ENCODE assay signal across 1 cellular context in the genomic region with DNA sequence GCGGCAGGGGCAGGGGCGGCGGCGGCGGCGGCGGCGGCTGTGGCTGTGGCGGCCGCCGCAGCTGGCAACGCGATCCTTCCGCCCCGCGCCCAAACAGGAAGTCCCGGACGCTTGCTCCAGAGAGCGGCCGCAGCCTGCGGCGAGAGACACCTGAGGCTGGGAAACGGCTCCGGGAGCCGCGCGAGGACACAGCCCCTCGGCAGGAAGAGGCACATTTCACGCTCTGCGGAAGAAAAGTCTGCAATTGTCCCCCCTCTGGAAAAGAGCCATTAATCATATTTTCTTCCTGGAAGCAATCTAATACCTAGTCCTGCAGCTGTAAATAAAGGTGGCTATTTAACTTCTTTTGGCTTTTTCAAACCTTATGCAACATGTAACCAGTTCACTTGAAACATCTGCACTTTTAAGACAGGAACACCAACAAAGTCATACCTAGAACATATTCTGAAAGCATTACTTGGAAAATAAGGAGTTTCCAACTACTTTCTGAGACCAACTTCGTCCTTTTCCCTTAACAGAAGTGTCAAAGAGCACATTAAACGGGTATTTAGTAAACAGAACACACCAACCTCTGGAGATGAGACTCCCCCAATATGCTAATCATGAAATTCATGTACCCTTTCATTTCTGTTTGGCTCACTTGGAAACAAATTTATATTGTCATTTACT.
A peak's percentile ranks its signal among the peaks of the same experiment; 100 is the strongest.
TF ChIP-seq lines count a peak whose summit lies in the region.

No MANE protein-coding gene starts in this region.

TF ChIP-seq in HepG2, 621 proteins besides CTCF, POLR2A, EP300 and RAD21 (continued from another document and continues in another):
- TF ChIP-seq, protein P1, sequence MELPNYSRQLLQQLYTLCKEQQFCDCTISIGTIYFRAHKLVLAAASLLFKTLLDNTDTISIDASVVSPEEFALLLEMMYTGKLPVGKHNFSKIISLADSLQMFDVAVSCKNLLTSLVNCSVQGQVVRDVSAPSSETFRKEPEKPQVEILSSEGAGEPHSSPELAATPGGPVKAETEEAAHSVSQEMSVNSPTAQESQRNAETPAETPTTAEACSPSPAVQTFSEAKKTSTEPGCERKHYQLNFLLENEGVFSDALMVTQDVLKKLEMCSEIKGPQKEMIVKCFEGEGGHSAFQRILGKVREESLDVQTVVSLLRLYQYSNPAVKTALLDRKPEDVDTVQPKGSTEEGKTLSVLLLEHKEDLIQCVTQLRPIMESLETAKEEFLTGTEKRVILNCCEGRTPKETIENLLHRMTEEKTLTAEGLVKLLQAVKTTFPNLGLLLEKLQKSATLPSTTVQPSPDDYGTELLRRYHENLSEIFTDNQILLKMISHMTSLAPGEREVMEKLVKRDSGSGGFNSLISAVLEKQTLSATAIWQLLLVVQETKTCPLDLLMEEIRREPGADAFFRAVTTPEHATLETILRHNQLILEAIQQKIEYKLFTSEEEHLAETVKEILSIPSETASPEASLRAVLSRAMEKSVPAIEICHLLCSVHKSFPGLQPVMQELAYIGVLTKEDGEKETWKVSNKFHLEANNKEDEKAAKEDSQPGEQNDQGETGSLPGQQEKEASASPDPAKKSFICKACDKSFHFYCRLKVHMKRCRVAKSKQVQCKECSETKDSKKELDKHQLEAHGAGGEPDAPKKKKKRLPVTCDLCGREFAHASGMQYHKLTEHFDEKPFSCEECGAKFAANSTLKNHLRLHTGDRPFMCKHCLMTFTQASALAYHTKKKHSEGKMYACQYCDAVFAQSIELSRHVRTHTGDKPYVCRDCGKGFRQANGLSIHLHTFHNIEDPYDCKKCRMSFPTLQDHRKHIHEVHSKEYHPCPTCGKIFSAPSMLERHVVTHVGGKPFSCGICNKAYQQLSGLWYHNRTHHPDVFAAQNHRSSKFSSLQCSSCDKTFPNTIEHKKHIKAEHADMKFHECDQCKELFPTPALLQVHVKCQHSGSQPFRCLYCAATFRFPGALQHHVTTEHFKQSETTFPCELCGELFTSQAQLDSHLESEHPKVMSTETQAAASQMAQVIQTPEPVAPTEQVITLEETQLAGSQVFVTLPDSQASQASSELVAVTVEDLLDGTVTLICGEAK (IDR thresholded peaks at IDR 0.05) = no peak
- TF ChIP-seq, protein P1 (CRISPR knock-in tag; IDR thresholded peaks at IDR 0.05) = peak; percentile 33; the same call in 1 of the 2 replicates
- TF ChIP-seq ZGPAT (CRISPR knock-in tag; IDR thresholded peaks at IDR 0.05) (no peak), HNRNPLL (IDR thresholded peaks at IDR 0.05; ENCODE audit: low read depth, low read length, poor library complexity, severe bottlenecking) (peak; percentile 80), NR2C2 (CRISPR knock-in tag; IDR thresholded peaks at IDR 0.05; ENCODE audit: borderline replicate concordance) (peak; percentile 14; the same call in 1 of the 2 replicates), ZNF776 (CRISPR knock-in tag; IDR thresholded peaks at IDR 0.05) (no peak), CREB1 (IDR thresholded peaks at IDR 0.05) (no peak), CREB1 (CRISPR knock-in tag; IDR thresholded peaks at IDR 0.05) (0 out of 2 replicates have a peak, but pooled peaks have one; percentile 4), TGIF2 (CRISPR knock-in tag; IDR thresholded peaks at IDR 0.05) (no peak), KMT2A (CRISPR knock-in tag; IDR thresholded peaks at IDR 0.05) (peak; percentile 78; the same call in 1 of the 2 replicates), ZNF746 (CRISPR knock-in tag; IDR thresholded peaks at IDR 0.05) (no peak), RELA (CRISPR knock-in tag; IDR thresholded peaks at IDR 0.05) (no peak), FOXK1 (CRISPR knock-in tag; IDR thresholded peaks at IDR 0.05; ENCODE audit: borderline replicate concordance, low read depth) (no peak), DPF2 (CRISPR knock-in tag; IDR thresholded peaks at IDR 0.05; ENCODE audit: borderline replicate concordance, low read depth) (no peak), TAF15 (IDR thresholded peaks at IDR 0.05; ENCODE audit: low read depth, low read length, poor library complexity, severe bottlenecking) (peak; percentile 57), ZNF563 (CRISPR knock-in tag; IDR thresholded peaks at IDR 0.05) (no peak), SALL1 (CRISPR knock-in tag; IDR thresholded peaks at IDR 0.05) (peak; percentile 52; the same call in 1 of the 2 replicates), CAMTA2 (CRISPR knock-in tag; IDR thresholded peaks at IDR 0.05; ENCODE audit: borderline replicate concordance) (no peak), FOXC1 (CRISPR knock-in tag; IDR thresholded peaks at IDR 0.05; ENCODE audit: borderline replicate concordance) (no peak), GABPB1 (CRISPR knock-in tag; IDR thresholded peaks at IDR 0.05) (peak; percentile 83; the same call in 1 of the 2 replicates), TBX3 (IDR thresholded peaks at IDR 0.05; ENCODE audit: borderline replicate concordance) (no peak), RBFOX2 (IDR thresholded peaks at IDR 0.05; ENCODE audit: low read depth, low read length) (peak; percentile 14; the same call in 1 of the 2 replicates), ZNF230 (CRISPR knock-in tag; IDR thresholded peaks at IDR 0.05) (no peak), HNRNPH1 (optimal IDR thresholded peaks at IDR 0.05; ENCODE audit: low read depth, low read length) (no peak), ZNF850 (CRISPR knock-in tag; conservative IDR thresholded peaks at IDR 0.05) (no peak), KLF11 (CRISPR knock-in tag; IDR thresholded peaks at IDR 0.05) (0 out of 2 replicates have a peak, but pooled peaks have one; percentile 3), ZNF256 (CRISPR knock-in tag; conservative IDR thresholded peaks at IDR 0.05) (0 out of 2 replicates have a peak, but pooled peaks have one; percentile 40), ZFAT (CRISPR knock-in tag; conservative IDR thresholded peaks at IDR 0.05) (no peak), HNF4A (CRISPR knock-in tag; IDR thresholded peaks at IDR 0.05) (no peak), ZBTB38 (CRISPR knock-in tag; IDR thresholded peaks at IDR 0.05) (no peak; the same call in 1 of the 2 replicates), ZNF367 (CRISPR knock-in tag; IDR thresholded peaks at IDR 0.05; ENCODE audit: borderline replicate concordance) (no peak), SNAPC2 (CRISPR knock-in tag; IDR thresholded peaks at IDR 0.05) (no peak), SAP130 (CRISPR knock-in tag; IDR thresholded peaks at IDR 0.05; ENCODE audit: low read depth) (peak; percentile 72; the same call in 1 of the 2 replicates), ZNF138 (CRISPR knock-in tag; IDR thresholded peaks at IDR 0.05; ENCODE audit: low read depth) (0 out of 2 replicates have a peak, but pooled peaks have one; percentile 37), TBP (CRISPR knock-in tag; IDR thresholded peaks at IDR 0.05) (no peak)
- TF ChIP-seq, protein P2, sequence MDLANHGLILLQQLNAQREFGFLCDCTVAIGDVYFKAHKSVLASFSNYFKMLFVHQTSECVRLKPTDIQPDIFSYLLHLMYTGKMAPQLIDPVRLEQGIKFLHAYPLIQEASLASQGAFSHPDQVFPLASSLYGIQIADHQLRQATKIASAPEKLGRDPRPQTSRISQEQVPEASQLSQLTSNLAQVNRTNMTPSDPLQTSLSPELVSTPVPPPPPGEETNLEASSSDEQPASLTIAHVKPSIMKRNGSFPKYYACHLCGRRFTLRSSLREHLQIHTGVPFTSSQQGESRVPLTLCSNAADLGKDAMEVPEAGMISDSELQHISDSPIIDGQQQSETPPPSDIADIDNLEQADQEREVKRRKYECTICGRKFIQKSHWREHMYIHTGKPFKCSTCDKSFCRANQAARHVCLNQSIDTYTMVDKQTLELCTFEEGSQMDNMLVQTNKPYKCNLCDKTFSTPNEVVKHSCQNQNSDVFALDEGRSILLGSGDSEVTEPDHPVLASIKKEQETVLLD (CRISPR knock-in tag; IDR thresholded peaks at IDR 0.05; ENCODE audit: low read depth) = 0 out of 2 replicates have a peak, but pooled peaks have one; percentile 1
- TF ChIP-seq, protein P3, sequence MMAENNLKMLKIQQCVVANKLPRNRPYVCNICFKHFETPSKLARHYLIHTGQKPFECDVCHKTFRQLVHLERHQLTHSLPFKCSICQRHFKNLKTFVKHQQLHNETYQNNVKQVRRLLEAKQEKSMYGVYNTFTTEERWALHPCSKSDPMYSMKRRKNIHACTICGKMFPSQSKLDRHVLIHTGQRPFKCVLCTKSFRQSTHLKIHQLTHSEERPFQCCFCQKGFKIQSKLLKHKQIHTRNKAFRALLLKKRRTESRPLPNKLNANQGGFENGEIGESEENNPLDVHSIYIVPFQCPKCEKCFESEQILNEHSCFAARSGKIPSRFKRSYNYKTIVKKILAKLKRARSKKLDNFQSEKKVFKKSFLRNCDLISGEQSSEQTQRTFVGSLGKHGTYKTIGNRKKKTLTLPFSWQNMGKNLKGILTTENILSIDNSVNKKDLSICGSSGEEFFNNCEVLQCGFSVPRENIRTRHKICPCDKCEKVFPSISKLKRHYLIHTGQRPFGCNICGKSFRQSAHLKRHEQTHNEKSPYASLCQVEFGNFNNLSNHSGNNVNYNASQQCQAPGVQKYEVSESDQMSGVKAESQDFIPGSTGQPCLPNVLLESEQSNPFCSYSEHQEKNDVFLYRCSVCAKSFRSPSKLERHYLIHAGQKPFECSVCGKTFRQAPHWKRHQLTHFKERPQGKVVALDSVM (CRISPR knock-in tag; IDR thresholded peaks at IDR 0.05) = no peak
- TF ChIP-seq, protein P4, sequence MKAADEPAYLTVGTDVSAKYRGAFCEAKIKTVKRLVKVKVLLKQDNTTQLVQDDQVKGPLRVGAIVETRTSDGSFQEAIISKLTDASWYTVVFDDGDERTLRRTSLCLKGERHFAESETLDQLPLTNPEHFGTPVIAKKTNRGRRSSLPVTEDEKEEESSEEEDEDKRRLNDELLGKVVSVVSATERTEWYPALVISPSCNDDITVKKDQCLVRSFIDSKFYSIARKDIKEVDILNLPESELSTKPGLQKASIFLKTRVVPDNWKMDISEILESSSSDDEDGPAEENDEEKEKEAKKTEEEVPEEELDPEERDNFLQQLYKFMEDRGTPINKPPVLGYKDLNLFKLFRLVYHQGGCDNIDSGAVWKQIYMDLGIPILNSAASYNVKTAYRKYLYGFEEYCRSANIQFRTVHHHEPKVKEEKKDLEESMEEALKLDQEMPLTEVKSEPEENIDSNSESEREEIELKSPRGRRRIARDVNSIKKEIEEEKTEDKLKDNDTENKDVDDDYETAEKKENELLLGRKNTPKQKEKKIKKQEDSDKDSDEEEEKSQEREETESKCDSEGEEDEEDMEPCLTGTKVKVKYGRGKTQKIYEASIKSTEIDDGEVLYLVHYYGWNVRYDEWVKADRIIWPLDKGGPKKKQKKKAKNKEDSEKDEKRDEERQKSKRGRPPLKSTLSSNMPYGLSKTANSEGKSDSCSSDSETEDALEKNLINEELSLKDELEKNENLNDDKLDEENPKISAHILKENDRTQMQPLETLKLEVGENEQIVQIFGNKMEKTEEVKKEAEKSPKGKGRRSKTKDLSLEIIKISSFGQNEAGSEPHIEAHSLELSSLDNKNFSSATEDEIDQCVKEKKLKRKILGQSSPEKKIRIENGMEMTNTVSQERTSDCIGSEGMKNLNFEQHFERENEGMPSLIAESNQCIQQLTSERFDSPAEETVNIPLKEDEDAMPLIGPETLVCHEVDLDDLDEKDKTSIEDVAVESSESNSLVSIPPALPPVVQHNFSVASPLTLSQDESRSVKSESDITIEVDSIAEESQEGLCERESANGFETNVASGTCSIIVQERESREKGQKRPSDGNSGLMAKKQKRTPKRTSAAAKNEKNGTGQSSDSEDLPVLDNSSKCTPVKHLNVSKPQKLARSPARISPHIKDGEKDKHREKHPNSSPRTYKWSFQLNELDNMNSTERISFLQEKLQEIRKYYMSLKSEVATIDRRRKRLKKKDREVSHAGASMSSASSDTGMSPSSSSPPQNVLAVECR (CRISPR knock-in tag; IDR thresholded peaks at IDR 0.05; ENCODE audit: borderline replicate concordance) = peak; percentile 8; the same call in 1 of the 2 replicates
- TF ChIP-seq, protein P5, sequence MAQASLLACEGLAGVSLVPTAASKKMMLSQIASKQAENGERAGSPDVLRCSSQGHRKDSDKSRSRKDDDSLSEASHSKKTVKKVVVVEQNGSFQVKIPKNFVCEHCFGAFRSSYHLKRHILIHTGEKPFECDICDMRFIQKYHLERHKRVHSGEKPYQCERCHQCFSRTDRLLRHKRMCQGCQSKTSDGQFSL (CRISPR knock-in tag; IDR thresholded peaks at IDR 0.05) = no peak
- TF ChIP-seq, protein P6, sequence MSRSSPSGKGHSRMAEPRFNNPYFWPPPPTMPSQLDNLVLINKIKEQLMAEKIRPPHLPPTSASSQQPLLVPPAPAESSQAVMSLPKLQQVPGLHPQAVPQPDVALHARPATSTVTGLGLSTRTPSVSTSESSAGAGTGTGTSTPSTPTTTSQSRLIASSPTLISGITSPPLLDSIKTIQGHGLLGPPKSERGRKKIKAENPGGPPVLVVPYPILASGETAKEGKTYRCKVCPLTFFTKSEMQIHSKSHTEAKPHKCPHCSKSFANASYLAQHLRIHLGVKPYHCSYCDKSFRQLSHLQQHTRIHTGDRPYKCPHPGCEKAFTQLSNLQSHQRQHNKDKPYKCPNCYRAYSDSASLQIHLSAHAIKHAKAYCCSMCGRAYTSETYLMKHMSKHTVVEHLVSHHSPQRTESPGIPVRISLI (CRISPR knock-in tag; IDR thresholded peaks at IDR 0.05; ENCODE audit: borderline replicate concordance) = no peak
